ENCODE assay signal across 9 cellular contexts in genomic region chr1:86915737-86916235, GRCh38. TPM values are rescaled to one million over a fixed set of nuclear protein-coding genes. Genes with fewer than 3 reads are reported as not detected.
DNase-seq lines count a peak whose midpoint lies in the region; ATAC-seq, FAIRE-seq and TF ChIP-seq lines count a peak whose summit lies in the region.
"Had no signal": no experiment of that assay in that cellular context is flagged by ENCODE, and none has a peak within 500 bp of the region (broad histone marks: within the 10 kb centered on the region; RNA-seq: fewer than 3 reads in every experiment).

No MANE protein-coding gene starts in this region.

- peaks cover 35 to 90% of the 10 kb centered on the region in 2 experiments for H3K79me2 ChIP-seq in H1 (ENCODE audit: control insufficient read depth in 1 of 2, insufficient read depth in 2 of 2, low read length in 2 of 2)
- H3K79me2 ChIP-seq in neural cell (replicated peaks; ENCODE audit: insufficient read depth, low read length): peaks cover 73% of the 10 kb centered on the region

- peak overlapping the region; percentile 76 for H3K27ac ChIP-seq in IMR-90 (ENCODE audit: insufficient read depth, low read length)
- peak overlapping the region; percentile 87; the same call in 1 of the 2 replicates for H3K27ac ChIP-seq in H1 (ENCODE audit: low read depth, low read length)
- H3K27ac ChIP-seq in neural cell (ENCODE audit: low read length): peak overlapping the region; percentile 94

- FAIRE-seq in H1 (lab: Jason Lieb, UNC): no peak
- FAIRE-seq: colon had no signal

- DNase-seq in BJ (ENCODE audit: low read depth): no peak
- no peak for DNase-seq in IMR-90
- no peak for DNase-seq in H1 (ENCODE audit: low read depth in 1 of 2, low spot score in 2 of 2)
- DNase-seq in endothelial cell (ENCODE audit: low spot score): no peak
- no peak for DNase-seq in HuH-7.5 (ENCODE audit: low spot score)
- no peak for DNase-seq in COLO829 (ENCODE audit: low spot score)

- dilution Hi-C loops in IMR-90 (cut with HindIII; ENCODE audit: low sequenced_read_pairs, unreplicated experiment): no loop called here

- POLR2A ChIA-PET in BJ (lab: Charles Lee) (interaction anchor here (0.8 kb wide), 1 partner anchor 12 kb away, joined by 3 read pairs; no protein-coding TSS in a partner anchor), IMR-90 (lab: Charles Lee; ENCODE audit: unreplicated experiment) (no interaction called here), H1 (lab: Charles Lee; ENCODE audit: partially characterized antibody) (interaction anchor here (0.6 to 5.1 kb wide), 11 partner anchors 9 to 60 kb away, joined by 3 to 49 read pairs (median 7); no protein-coding TSS in a partner anchor)

- peak overlapping the region; percentile 98 for H2AK9ac ChIP-seq in IMR-90 (replicated peaks; ENCODE audit: low read depth, low read length, poor library complexity)

- no peak overlapping the region for H3K56ac ChIP-seq in IMR-90 (ENCODE audit: extremely low read depth, insufficient read depth, low read length)
- no peak overlapping the region for H3K56ac ChIP-seq in H1 (replicated peaks; ENCODE audit: insufficient read length, low read depth, low read length)

- peak overlapping the region; percentile 19; the same call in 1 of the 2 replicates for H2BK12ac ChIP-seq in H1 (ENCODE audit: low read depth, low read length)

- no peak overlapping the region for H3K27ac Mint-ChIP-seq in endothelial cell (ENCODE audit: unreplicated experiment)

- H4K91ac ChIP-seq in IMR-90 (ENCODE audit: insufficient read depth, low read depth, low read length) (no peak overlapping the region), H1 (replicated peaks; ENCODE audit: insufficient read length, low read length) (no peak overlapping the region)

- CTCF ChIA-PET in BJ (lab: Yijun Ruan, JAX) (interaction anchor here (0.7 to 1.6 kb wide), 4 partner anchors 47 to 169 kb away, joined by 3 read pairs; no protein-coding TSS in a partner anchor), IMR-90 (lab: Yijun Ruan, JAX) (interaction anchor here (0.8 to 1.6 kb wide), 3 partner anchors 18 to 167 kb away, joined by 3 to 5 read pairs (median 4); no protein-coding TSS in a partner anchor), H1 (lab: Charles Lee; ENCODE audit: partially characterized antibody) (interaction anchor here (0.6 to 1.7 kb wide), 7 partner anchors 16 to 118 kb away, joined by 3 to 8 read pairs (median 4); no protein-coding TSS in a partner anchor)

- H3K18ac ChIP-seq in IMR-90 (ENCODE audit: low read depth, low read length) (no peak overlapping the region), H1 (ENCODE audit: extremely low read depth, low read length) (no peak overlapping the region)

- ATAC-seq in IMR-90 (ENCODE audit: low read depth) (no peak), HG03520 (IDR thresholded peaks at IDR 0.05; ENCODE audit: unreplicated experiment) (no peak)

- intact Hi-C loops in IMR-90 (cut with micrococcal nuclease): loop anchor here (2.0 kb wide), 3 partner anchors 15 to 135 kb away; no protein-coding TSS in a partner anchor

- no TSS peak for BruUV-seq in IMR-90 (replicated peaks; lab: Mats Ljungman, UMichigan)

- H3K23me2 ChIP-seq in H1 (ENCODE audit: low read depth, low read length): no peaks in the 10 kb centered on the region

- no peaks in the 10 kb centered on the region for H3K9me2 ChIP-seq in neural cell (ENCODE audit: insufficient read depth, low read length)

- peaks cover 5% of the 10 kb centered on the region for H3K27me3 Mint-ChIP-seq in endothelial cell (ENCODE audit: unreplicated experiment)

- no peaks in the 10 kb centered on the region for H3K9me3 ChIP-seq in IMR-90 (ENCODE audit: control insufficient read depth, insufficient read depth, low read length)
- H3K9me3 ChIP-seq in H1 (ENCODE audit: insufficient read depth in 2 of 2, low read depth in 1 of 2, low read length in 1 of 2): no peaks in the 10 kb centered on the region
- H3K9me3 ChIP-seq in neural cell (ENCODE audit: low read length): no peaks in the 10 kb centered on the region

- TF ChIP-seq EP300 in H1 (IDR thresholded peaks at IDR 0.05; ENCODE audit: borderline replicate concordance in 1 of 2, low read depth in 2 of 2, low read length in 2 of 2) (no peak), neural cell (conservative IDR thresholded peaks at IDR 0.05; ENCODE audit: poor library complexity, severe bottlenecking) (no peak)

- H3K4ac ChIP-seq in IMR-90 (ENCODE audit: low read depth, low read length) (no peak overlapping the region; the same call in 1 of the 2 replicates), H1 (replicated peaks; ENCODE audit: insufficient read length, low read depth, low read length) (no peak overlapping the region)

- peaks cover 16% of the 10 kb centered on the region for H3K4me1 Mint-ChIP-seq in endothelial cell (ENCODE audit: unreplicated experiment)

- H2BK20ac ChIP-seq in IMR-90 (ENCODE audit: low read depth, low read length): no peak overlapping the region
- H2BK20ac ChIP-seq in H1 (ENCODE audit: low read length): no peak overlapping the region

- H3K9me3 Mint-ChIP-seq in endothelial cell (ENCODE audit: unreplicated experiment): no peaks in the 10 kb centered on the region

- H2AK5ac ChIP-seq in IMR-90 (ENCODE audit: low read depth, low read length) (no peak overlapping the region), H1 (ENCODE audit: low read depth, low read length) (no peak overlapping the region)

- TF ChIP-seq CTCF in BJ (IDR thresholded peaks at IDR 0.05; ENCODE audit: insufficient read depth, low read depth, low read length) (no peak), IMR-90 (conservative IDR thresholded peaks at IDR 0.05; ENCODE audit: low read depth, low read length) (no peak), H1 (IDR thresholded peaks at IDR 0.05; ENCODE audit: control extremely low read depth in 1 of 3, insufficient read depth in 1 of 3, low read depth in 1 of 3, low read length in 3 of 3) (no peak), neural cell (IDR thresholded peaks at IDR 0.05; ENCODE audit: poor library complexity, severe bottlenecking) (no peak), endothelial cell (IDR thresholded peaks at IDR 0.05; ENCODE audit: unreplicated experiment) (no peak)

- H3K9ac ChIP-seq in IMR-90 (ENCODE audit: low read depth, low read length) (peak overlapping the region; percentile 62), H1 (replicated peaks in 1 of 4; ENCODE audit: extremely low read depth in 1 of 4, low read depth in 3 of 4, low read length in 3 of 4) (peak overlapping the region in 3 of 4 experiments; percentile 82 to 88 (median 85); a peak in 6 of 7 replicates), neural cell (ENCODE audit: low read length) (peak overlapping the region; percentile 87)

- H3K4me1 ChIP-seq in IMR-90 (ENCODE audit: control insufficient read depth, insufficient read depth, low read length) (peaks cover 4% of the 10 kb centered on the region; the same call in 1 of the 2 replicates), H1 (replicated peaks in 1 of 4; ENCODE audit: control insufficient read depth in 3 of 4, insufficient read depth in 4 of 4, low read length in 3 of 4) (peaks cover 0 to 3% (median 2%) of the 10 kb centered on the region in 4 experiments; a peak in 3 of 7 replicates)

- no peaks in the 10 kb centered on the region for H3K27me3 ChIP-seq in BJ (ENCODE audit: control insufficient read depth, insufficient read depth, low read length)
- H3K27me3 ChIP-seq in IMR-90 (ENCODE audit: control insufficient read depth, insufficient read depth, low read length): no peaks in the 10 kb centered on the region
- no peaks in the 10 kb centered on the region for H3K27me3 ChIP-seq in H1 (replicated peaks in 1 of 4; ENCODE audit: control insufficient read depth in 3 of 4, extremely low read depth in 1 of 4, insufficient read depth in 3 of 4, low read length in 3 of 4)
- H3K27me3 ChIP-seq in neural cell (ENCODE audit: insufficient read depth, low read depth, low read length): no peaks in the 10 kb centered on the region

- H3K23ac ChIP-seq in IMR-90 (ENCODE audit: low read depth, low read length): peak overlapping the region; percentile 99
- no peak overlapping the region for H3K23ac ChIP-seq in H1 (ENCODE audit: insufficient read length)

- H3K4me2 ChIP-seq in IMR-90 (ENCODE audit: low read depth, low read length) (peak overlapping the region; percentile 93), H1 (ENCODE audit: insufficient read depth in 1 of 2, low read depth in 2 of 2, low read length in 2 of 2) (peak overlapping the region; percentile 72 to 79), neural cell (ENCODE audit: low read length) (peak overlapping the region; percentile 90)

- H2BK120ac ChIP-seq in IMR-90 (ENCODE audit: low read depth, low read length): no peak overlapping the region
- H2BK120ac ChIP-seq in H1 (replicated peaks; ENCODE audit: low read depth, low read length): no peak overlapping the region

- H3K9me1 ChIP-seq in IMR-90 (ENCODE audit: insufficient read depth, low read length): no peaks in the 10 kb centered on the region

- H2BK5ac ChIP-seq in IMR-90 (ENCODE audit: low read depth, low read length, poor library complexity, severe bottlenecking) (peak overlapping the region; percentile 53), H1 (ENCODE audit: low read depth, low read length) (no peak overlapping the region)

- H2AFZ ChIP-seq in IMR-90 (replicated peaks; ENCODE audit: low read length, poor library complexity): peak overlapping the region; percentile 92
- H2AFZ ChIP-seq in H1 (ENCODE audit: low read length): no peak overlapping the region
- H2AFZ ChIP-seq in neural cell (ENCODE audit: low read depth, low read length): peak overlapping the region; percentile 78

- H3K36me3 ChIP-seq in BJ (ENCODE audit: control insufficient read depth, insufficient read depth, low read length): no peaks in the 10 kb centered on the region
- no peaks in the 10 kb centered on the region for H3K36me3 ChIP-seq in IMR-90 (ENCODE audit: control insufficient read depth, insufficient read depth, low read length)
- no peaks in the 10 kb centered on the region for H3K36me3 ChIP-seq in H1 (ENCODE audit: control insufficient read depth in 2 of 4, insufficient read depth in 4 of 4, low read length in 3 of 4)
- H3K36me3 ChIP-seq in neural cell (ENCODE audit: insufficient read depth, low read length): no peaks in the 10 kb centered on the region

- no peaks in the 10 kb centered on the region for H3F3A ChIP-seq in neural cell (ENCODE audit: insufficient read depth, low read length, poor library complexity, severe bottlenecking)

- H3K36me3 Mint-ChIP-seq in endothelial cell (ENCODE audit: low read depth, unreplicated experiment): peaks cover 8% of the 10 kb centered on the region

- H2BK15ac ChIP-seq in IMR-90 (ENCODE audit: low read depth, low read length) (no peak overlapping the region; the same call in 2 of the 3 replicates), H1 (ENCODE audit: low read length) (no peak overlapping the region)

- no peak for TF ChIP-seq POLR2A in IMR-90 (IDR thresholded peaks at IDR 0.05; ENCODE audit: low read depth, low read length)
- no peak for TF ChIP-seq POLR2A in H1 (IDR thresholded peaks at IDR 0.05; ENCODE audit: control extremely low read depth in 1 of 2, low read depth in 2 of 2, low read length in 2 of 2)

- peaks cover 11 to 41% of the 10 kb centered on the region in 2 experiments; a peak in 3 of 4 replicates for H3K79me1 ChIP-seq in IMR-90 (ENCODE audit: low read depth in 1 of 2, low read length in 2 of 2)
- no peaks in the 10 kb centered on the region for H3K79me1 ChIP-seq in H1 (ENCODE audit: low read depth, low read length)

- TF ChIP-seq RAD21 in IMR-90 (IDR thresholded peaks at IDR 0.05; ENCODE audit: low read length) (no peak), H1 (IDR thresholded peaks at IDR 0.05 in 1 of 2, conservative IDR thresholded peaks at IDR 0.05 in 1 of 2; ENCODE audit: low read depth in 2 of 2, low read length in 2 of 2) (no peak), neural cell (conservative IDR thresholded peaks at IDR 0.05) (no peak)

- H3K14ac ChIP-seq in IMR-90 (replicated peaks; ENCODE audit: low read depth, low read length) (peak overlapping the region; percentile 85), H1 (ENCODE audit: insufficient read length) (no peak overlapping the region)

- 0% methylated on average over 8 of the region's 14 CpGs; no CpG with 5 or more reads in 1 of the 2 experiments for WGBS in IMR-90 (ENCODE audit: extremely low coverage in 2 of 2, insufficient read length in 1 of 2), 2 experiments
- 5 to 100% methylated on average over 3 to 14 of the region's 14 CpGs for WGBS in H1 (ENCODE audit: extremely low coverage in 1 of 2, insufficient coverage in 1 of 2, insufficient read length in 1 of 2, insufficient replicate concordance in 2 of 2, low coverage in 1 of 2, low lambda C conversion rate in 2 of 2, missing lambda C conversion rate in 1 of 2), 2 experiments

- H4K8ac ChIP-seq in IMR-90 (ENCODE audit: low read depth in 2 of 2, low read length in 2 of 2) (peak overlapping the region in 1 of 2 experiments; percentile 24; a peak in 1 of 4 replicates), H1 (ENCODE audit: extremely low read depth, insufficient read depth, low read length) (no peak overlapping the region)

- no peak overlapping the region for H4K5ac ChIP-seq in IMR-90 (ENCODE audit: low read depth, low read length)
- H4K5ac ChIP-seq in H1 (ENCODE audit: insufficient read length, low read depth, low read length): no peak overlapping the region

- H3K4me3 Mint-ChIP-seq in endothelial cell (ENCODE audit: unreplicated experiment): no peak overlapping the region

- peaks cover 34% of the 10 kb centered on the region for H4K20me1 ChIP-seq in IMR-90 (ENCODE audit: insufficient read depth, low read length)
- peaks cover 2 to 5% of the 10 kb centered on the region in 2 experiments for H4K20me1 ChIP-seq in H1 (replicated peaks in 1 of 2; ENCODE audit: control insufficient read depth in 1 of 2, insufficient read depth in 2 of 2, low read length in 2 of 2)
- no peaks in the 10 kb centered on the region for H4K20me1 ChIP-seq in neural cell (ENCODE audit: insufficient read depth)

- H3K4me3 ChIP-seq in BJ (ENCODE audit: low read depth, low read length) (peak overlapping the region; percentile 61), IMR-90 (ENCODE audit: insufficient read depth, low read depth, low read length) (peak overlapping the region; percentile 85), H1 (ENCODE audit: extremely low read depth in 1 of 4, insufficient read depth in 2 of 4, low read depth in 3 of 4, low read length in 4 of 4) (peak overlapping the region; percentile 98 to 99 (median 98)), neural cell (ENCODE audit: low read length) (peak overlapping the region; percentile 90)

- in situ Hi-C loops in IMR-90 (cut with MboI; ENCODE audit: low sequenced_read_pairs): no loop called here

RNA-seq across cellular contexts. Expression of gene HS2ST1, which starts 1.4 kb away (rescaled TPM):
- polyA plus RNA-seq in BJ (2011; rRNA removed): 5.3 and 13.3 TPM in 2 replicates
- polyA minus RNA-seq in BJ (2011; rRNA and poly(A)+ RNA removed): 6.6 and 6.9 TPM in 2 replicates
- 13.1 and 20.6 TPM in 2 replicates for total RNA-seq in IMR-90 (2012; rRNA removed)
- 6.4 and 7.8 TPM in 2 replicates for polyA plus RNA-seq in IMR-90 (2012; rRNA removed)
- polyA plus RNA-seq in IMR-90 (2012; cell fraction: cytosol; rRNA removed): 2.6 and 5.0 TPM in 2 replicates
- polyA plus RNA-seq in IMR-90 (2012; cell fraction: nucleus; rRNA removed; ENCODE audit: low replicate concordance): 0.64 and 2.8 TPM in 2 replicates
- total RNA-seq in H1 (2021; fragmentation: NEBNext Ultra II Directional; extraction: Animal tissue kit (Norgen Biotek cat#: 25700)): 24.0 and 28.3 TPM in 2 replicates
- polyA plus RNA-seq in H1 (2011; rRNA removed): 2.9 and 5.2 TPM in 2 replicates
- polyA plus RNA-seq in H1 (2011; cell fraction: cytosol; rRNA removed): 5.8 TPM
- polyA plus RNA-seq in H1 (2011; cell fraction: nucleus; rRNA removed): 2.8 TPM
- 6.1 to 16.4 TPM (median 7.5 TPM) in 4 replicates for polyA plus RNA-seq in H1 (2012, experiment 1 of 2)
- polyA plus RNA-seq in H1 (2012, experiment 2 of 2): 1.3 TPM
- polyA plus RNA-seq in H1 (2013, experiment 1 of 2): 15.0 TPM
- 16.0 TPM for polyA plus RNA-seq in H1 (2013, experiment 2 of 2)
- 10.1 and 14.6 TPM in 2 replicates for polyA minus RNA-seq in H1 (2011; rRNA and poly(A)+ RNA removed)
- polyA minus RNA-seq in H1 (2011; cell fraction: cytosol; rRNA and poly(A)+ RNA removed): 12.3 TPM
- polyA minus RNA-seq in H1 (2011; cell fraction: nucleus; rRNA and poly(A)+ RNA removed): 21.4 TPM
- polyA plus RNA-seq in neural cell: 22.2 and 24.7 TPM in 2 replicates
- polyA minus RNA-seq in neural cell: 51.6 and 57.3 TPM in 2 replicates
- total RNA-seq in endothelial cell (ENCODE audit: unreplicated experiment): 22.1 TPM

RNA-seq across cellular contexts. Expression of gene SELENOF, which starts 1.9 kb away (rescaled TPM):
- polyA plus RNA-seq in BJ (2011; rRNA removed): 115 and 283 TPM in 2 replicates
- polyA minus RNA-seq in BJ (2011; rRNA and poly(A)+ RNA removed): 38.0 and 47.1 TPM in 2 replicates
- 60.0 and 128 TPM in 2 replicates for total RNA-seq in IMR-90 (2012; rRNA removed)
- 124 and 153 TPM in 2 replicates for polyA plus RNA-seq in IMR-90 (2012; rRNA removed)
- 22.7 and 43.6 TPM in 2 replicates for polyA plus RNA-seq in IMR-90 (2012; cell fraction: cytosol; rRNA removed)
- 3.4 and 38.6 TPM in 2 replicates for polyA plus RNA-seq in IMR-90 (2012; cell fraction: nucleus; rRNA removed; ENCODE audit: low replicate concordance)
- total RNA-seq in H1 (2021; fragmentation: NEBNext Ultra II Directional; extraction: Animal tissue kit (Norgen Biotek cat#: 25700)): 151 and 163 TPM in 2 replicates
- polyA plus RNA-seq in H1 (2011; rRNA removed): 39.7 and 70.7 TPM in 2 replicates
- 94.3 TPM for polyA plus RNA-seq in H1 (2011; cell fraction: cytosol; rRNA removed)
- 17.8 TPM for polyA plus RNA-seq in H1 (2011; cell fraction: nucleus; rRNA removed)
- polyA plus RNA-seq in H1 (2012, experiment 1 of 2): 83.5 to 132 TPM (median 96.7 TPM) in 4 replicates
- 22.9 TPM for polyA plus RNA-seq in H1 (2012, experiment 2 of 2)
- 131 TPM for polyA plus RNA-seq in H1 (2013, experiment 1 of 2)
- 164 TPM for polyA plus RNA-seq in H1 (2013, experiment 2 of 2)
- 52.4 and 54.0 TPM in 2 replicates for polyA minus RNA-seq in H1 (2011; rRNA and poly(A)+ RNA removed)
- 34.4 TPM for polyA minus RNA-seq in H1 (2011; cell fraction: cytosol; rRNA and poly(A)+ RNA removed)
- polyA minus RNA-seq in H1 (2011; cell fraction: nucleus; rRNA and poly(A)+ RNA removed): 44.1 TPM
- polyA plus RNA-seq in neural cell: 171 and 198 TPM in 2 replicates
- 109 and 124 TPM in 2 replicates for polyA minus RNA-seq in neural cell
- 131 TPM for total RNA-seq in endothelial cell (ENCODE audit: unreplicated experiment)
